In the genomic region with DNA sequence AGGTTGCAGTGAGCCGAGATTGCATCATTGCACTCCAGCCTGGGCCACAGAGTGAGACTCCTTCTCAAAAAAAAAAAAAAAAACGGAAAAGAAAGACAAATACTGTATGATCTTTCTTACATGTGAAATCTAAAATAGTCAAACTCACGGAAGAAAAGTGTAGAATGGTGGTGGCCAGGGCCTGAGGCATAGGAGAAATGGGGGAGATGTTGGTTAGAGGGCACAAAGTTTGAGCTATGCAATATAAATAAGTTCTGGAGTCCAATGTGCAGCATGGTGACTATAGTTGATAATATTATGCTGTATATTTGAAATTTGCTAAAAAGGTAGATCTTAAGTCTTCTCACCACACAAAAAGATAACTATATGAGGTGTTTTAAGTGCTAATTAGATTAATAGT, we compare ENCODE assay signal across 29 cellular contexts. TPM values are rescaled to one million over a fixed set of nuclear protein-coding genes. Genes with fewer than 3 reads are reported as not detected.
A peak's percentile ranks its signal among the peaks of the same experiment; 100 is the strongest.
DNase-seq lines count a peak whose midpoint lies in the region; ATAC-seq, FAIRE-seq and TF ChIP-seq lines count a peak whose summit lies in the region.
"Had no signal": no experiment of that assay in that cellular context is flagged by ENCODE, and none has a peak within 500 bp of the region (broad histone marks: within the 10 kb centered on the region; RNA-seq: fewer than 3 reads in every experiment).

No MANE protein-coding gene starts in this region.

- POLR2A ChIA-PET in A549 (lab: Yijun Ruan, JAX) = no interaction called here

- H3K27ac ChIP-seq in A549 = peak overlapping the region; percentile 27 to 90; a peak in 3 of 6 replicates
- peak overlapping the region; percentile 84 for H3K27ac ChIP-seq in liver (ENCODE audit: low read depth in 1 of 2, low read length in 2 of 2)
- H3K27ac ChIP-seq: 22Rv1, BLaER1 had no signal

- CTCF ChIA-PET in A549 (lab: Yijun Ruan, JAX) = interaction anchor here (1.1 kb wide), 1 partner anchor 40 kb away, joined by 3 read pairs; no protein-coding TSS in a partner anchor

- DNase-seq in A549 (ENCODE audit: low read depth in 1 of 2, low spot score in 1 of 2) (no peak), T-helper 17 cell (no peak), GM19238 (ENCODE audit: insufficient read length, low spot score) (no peak)
- DNase-seq: ACHN; BE2C; C1 segment of cervical spinal cord; CD4-positive, alpha-beta memory T cell; CD4-positive, CD25-positive, alpha-beta regulatory T cell; CD8-positive, alpha-beta memory T cell; COR-L47; DMS 273 treated with DMSO at 0.1 percent for 48 hours; DMS153; DMS53; DMS79; DND-41; EL; GDM1 had no signal

- TF ChIP-seq CTCF in A549 (IDR thresholded peaks at IDR 0.05) = no peak
- no peak for TF ChIP-seq CTCF in liver (IDR thresholded peaks at IDR 0.05; ENCODE audit: low read depth, low read length, missing input control)

- peaks cover 2% of the 10 kb centered on the region for H3K4me1 Mint-ChIP-seq in T-helper 17 cell
- H3K4me1 Mint-ChIP-seq: CD4-positive, CD25-positive, alpha-beta regulatory T cell; CD8-positive, alpha-beta memory T cell had no signal

- TF ChIP-seq RAD21 in A549 (conservative IDR thresholded peaks at IDR 0.05 in 1 of 2, IDR thresholded peaks at IDR 0.05 in 1 of 2) (no peak), liver (IDR thresholded peaks at IDR 0.05) (no peak)

- no peak for FAIRE-seq in A549 (lab: Jason Lieb, UNC)
- FAIRE-seq: GM12878, GM12892, GM18507, GM19239 had no signal

- ATAC-seq in A549 = no peak
- ATAC-seq in T-helper 17 cell = no peak
- ATAC-seq: GM12878 had no signal

- no peak overlapping the region for H3K27ac Mint-ChIP-seq in T-helper 17 cell
- H3K27ac Mint-ChIP-seq: CD14-positive monocyte; CD4-positive, CD25-positive, alpha-beta regulatory T cell; CD8-positive, alpha-beta memory T cell had no signal

- no peak overlapping the region for H3K4me3 ChIP-seq in A549
- peak overlapping the region in 2 of 3 donors; percentile 23 to 26 for H3K4me3 ChIP-seq in liver (ENCODE audit: low read depth in 1 of 3, low read length in 3 of 3)
- H3K4me3 ChIP-seq: BLaER1, GM12878 had no signal

- H3K4me2 ChIP-seq in A549 = no peak overlapping the region
- H3K4me2 ChIP-seq: BLaER1 had no signal

- no peak for TF ChIP-seq POLR2A in A549 (IDR thresholded peaks at IDR 0.05; ENCODE audit: low read length)

- H3K9ac ChIP-seq in liver (ENCODE audit: low read depth in 1 of 2, low read length in 2 of 2) = no peak overlapping the region
- H3K9ac ChIP-seq: BLaER1 had no signal

- H3K9me3 ChIP-seq in A549 (no peaks in the 10 kb centered on the region), liver (ENCODE audit: control insufficient read depth in 4 of 4, low read length in 3 of 4) (no peaks in the 10 kb centered on the region), T-helper 17 cell (ENCODE audit: control insufficient read depth, low read length, poor library complexity, severe bottlenecking) (no peaks in the 10 kb centered on the region)
- H3K9me3 ChIP-seq: BE2C, BLaER1 had no signal

- 68% methylated on average over 3 of the region's 3 CpGs for WGBS in A549 (ENCODE audit: missing lambda C conversion rate)
- 42% methylated on average over 3 of the region's 3 CpGs for WGBS in liver

- no peak overlapping the region for H3K4me3 Mint-ChIP-seq in T-helper 17 cell
- H3K4me3 Mint-ChIP-seq: CD14-positive monocyte; CD4-positive, alpha-beta memory T cell; CD4-positive, CD25-positive, alpha-beta regulatory T cell; CD8-positive, alpha-beta memory T cell had no signal

- H3K36me3 Mint-ChIP-seq in T-helper 17 cell (ENCODE audit: low read depth) = peaks cover 2% of the 10 kb centered on the region
- H3K36me3 Mint-ChIP-seq: CD14-positive monocyte; CD4-positive, alpha-beta memory T cell; CD4-positive, CD25-positive, alpha-beta regulatory T cell; CD8-positive, alpha-beta memory T cell had no signal

- H3K27me3 ChIP-seq in liver (ENCODE audit: control insufficient read depth in 4 of 4, insufficient read depth in 4 of 4, low read length in 3 of 4) = no peaks in the 10 kb centered on the region
- H3K27me3 ChIP-seq: BLaER1 had no signal

- TF ChIP-seq EP300 in A549 (IDR thresholded peaks at IDR 0.05) = no peak

- H3K4me1 ChIP-seq in A549 (peaks cover 65% of the 10 kb centered on the region), liver (ENCODE audit: control insufficient read depth in 4 of 4, insufficient read depth in 4 of 4, low read length in 3 of 4) (peaks cover 5 to 61% (median 48%) of the 10 kb centered on the region in 4 donors)
- H3K4me1 ChIP-seq: BE2C, BLaER1 had no signal

- peaks cover 0 to 35% (median 21%) of the 10 kb centered on the region in 4 donors for H3K36me3 ChIP-seq in liver (ENCODE audit: control insufficient read depth in 4 of 4, insufficient read depth in 3 of 4, low read depth in 1 of 4, low read length in 3 of 4)
- H3K36me3 ChIP-seq: BE2C, BLaER1 had no signal

- peaks cover 48% of the 10 kb centered on the region for H3K27me3 Mint-ChIP-seq in T-helper 17 cell

TF ChIP-seq in A549, 52 proteins besides CTCF, POLR2A, EP300 and RAD21 (continues in another document):
- TF ChIP-seq RARB (CRISPR knock-in tag; IDR thresholded peaks at IDR 0.05) (no peak), CBX8 (IDR thresholded peaks at IDR 0.05) (no peak), PHF8 (IDR thresholded peaks at IDR 0.05; ENCODE audit: borderline replicate concordance, low read depth) (no peak), ZC3H11A (IDR thresholded peaks at IDR 0.05) (no peak), TP53 (CRISPR knock-in tag; IDR thresholded peaks at IDR 0.05) (no peak), CHD2 (IDR thresholded peaks at IDR 0.05; ENCODE audit: low read length, partially characterized antibody) (no peak), FOSB (CRISPR knock-in tag; IDR thresholded peaks at IDR 0.05) (no peak), RCOR1 (IDR thresholded peaks at IDR 0.05; ENCODE audit: low read depth, low read length) (no peak)
- TF ChIP-seq, protein P1, sequence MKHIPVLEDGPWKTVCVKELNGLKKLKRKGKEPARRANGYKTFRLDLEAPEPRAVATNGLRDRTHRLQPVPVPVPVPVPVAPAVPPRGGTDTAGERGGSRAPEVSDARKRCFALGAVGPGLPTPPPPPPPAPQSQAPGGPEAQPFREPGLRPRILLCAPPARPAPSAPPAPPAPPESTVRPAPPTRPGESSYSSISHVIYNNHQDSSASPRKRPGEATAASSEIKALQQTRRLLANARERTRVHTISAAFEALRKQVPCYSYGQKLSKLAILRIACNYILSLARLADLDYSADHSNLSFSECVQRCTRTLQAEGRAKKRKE (CRISPR knock-in tag; IDR thresholded peaks at IDR 0.05; ENCODE audit: low read depth) = no peak

TF ChIP-seq in liver, 16 proteins besides CTCF, POLR2A, EP300 and RAD21 (continues in another document):
- peak; percentile 88 to 89 for TF ChIP-seq HNF4A (conservative IDR thresholded peaks at IDR 0.05)
- TF ChIP-seq JUND (IDR thresholded peaks at IDR 0.05) = peak in 1 of 2 donors; percentile 52
- no peak for TF ChIP-seq GABPA (IDR thresholded peaks at IDR 0.05 in 1 of 2, conservative IDR thresholded peaks at IDR 0.05 in 1 of 2)
- TF ChIP-seq, protein P2, sequence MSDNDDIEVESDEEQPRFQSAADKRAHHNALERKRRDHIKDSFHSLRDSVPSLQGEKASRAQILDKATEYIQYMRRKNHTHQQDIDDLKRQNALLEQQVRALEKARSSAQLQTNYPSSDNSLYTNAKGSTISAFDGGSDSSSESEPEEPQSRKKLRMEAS (IDR thresholded peaks at IDR 0.05) = peak; percentile 42
- peak; percentile 13 for TF ChIP-seq TAF1 (conservative IDR thresholded peaks at IDR 0.05)
- TF ChIP-seq NR2F2 (IDR thresholded peaks at IDR 0.05) = no peak
- TF ChIP-seq YY1 (IDR thresholded peaks at IDR 0.05) = peak; percentile 61
- peak in 1 of 2 donors; percentile 63 for TF ChIP-seq RXRA (IDR thresholded peaks at IDR 0.05)
- TF ChIP-seq FOXA1 (IDR thresholded peaks at IDR 0.05) = no peak
- no peak for TF ChIP-seq EGR1 (IDR thresholded peaks at IDR 0.05; ENCODE audit: low read depth in 2 of 2)
- peak; percentile 56 for TF ChIP-seq SP1 (IDR thresholded peaks at IDR 0.05)
- TF ChIP-seq FOXA2 (IDR thresholded peaks at IDR 0.05) = no peak

RNA-seq across cellular contexts. Expression of a gene that starts 1.3 kb away (rescaled TPM):
- polyA plus RNA-seq in A549 (2011; rRNA removed) = 130 and 166 TPM in 2 replicates
- polyA plus RNA-seq in A549 (2012; cell fraction: cytosol; rRNA removed) = 12.8 and 13.4 TPM in 2 replicates
- polyA plus RNA-seq in A549 (2012; cell fraction: nucleus; rRNA removed) = 9.1 and 12.6 TPM in 2 replicates
- polyA plus RNA-seq in A549 (2017; fragmentation: RNase III; extraction: RNeasy Plus Mini Kit Qiagen cat#74134 plus additional on column Dnase treatment) = 6.6 to 10.2 TPM (median 9.0 TPM) in 3 replicates
- polyA minus RNA-seq in A549 (2011; rRNA and poly(A)+ RNA removed) = 40.9 and 57.5 TPM in 2 replicates
- over 10,000 TPM; 12,179 to 25,210 TPM for total RNA-seq in liver
- over 10,000 TPM in 1 of 2 donors, 1,000 to 10,000 TPM in 1; 8,747 to 16,618 TPM for polyA plus RNA-seq in liver
- not detected for total RNA-seq in T-helper 17 cell
- total RNA-seq: A172; A673; CD4-positive, alpha-beta memory T cell; CD4-positive, CD25-positive, alpha-beta regulatory T cell; CD8-positive, alpha-beta memory T cell; Daoy; G401 had no signal
- polyA plus RNA-seq: CD14-positive monocyte; CD4-positive, alpha-beta memory T cell; CD4-positive, CD25-positive, alpha-beta regulatory T cell; CD8-positive, alpha-beta memory T cell; GM12878 had no signal

RNA-seq across cellular contexts. Expression of a gene that starts 20.6 kb away (rescaled TPM):
- polyA plus RNA-seq in A549 (2011; rRNA removed) (132 and 157 TPM in 2 replicates), A549 (2017; fragmentation: RNase III; extraction: RNeasy Plus Mini Kit Qiagen cat#74134 plus additional on column Dnase treatment) (3.2 to 4.8 TPM (median 4.3 TPM) in 3 replicates), liver (over 10,000 TPM in 1 of 2 donors, 1,000 to 10,000 TPM in 1; 7,404 to 18,576 TPM)
- 10.0 and 12.1 TPM in 2 replicates for polyA plus RNA-seq in A549 (2012; cell fraction: cytosol; rRNA removed)
- polyA plus RNA-seq in A549 (2012; cell fraction: nucleus; rRNA removed) = 4.1 and 4.3 TPM in 2 replicates
- 29.8 and 45.3 TPM in 2 replicates for polyA minus RNA-seq in A549 (2011; rRNA and poly(A)+ RNA removed)
- total RNA-seq in liver (over 10,000 TPM; 11,566 to 20,700 TPM), T-helper 17 cell (not detected)
- total RNA-seq: A172; A673; CD4-positive, alpha-beta memory T cell; CD4-positive, CD25-positive, alpha-beta regulatory T cell; CD8-positive, alpha-beta memory T cell; Daoy; G401 had no signal
- polyA plus RNA-seq: CD14-positive monocyte; CD4-positive, alpha-beta memory T cell; CD4-positive, CD25-positive, alpha-beta regulatory T cell; CD8-positive, alpha-beta memory T cell; GM12878 had no signal

RNA-seq across cellular contexts. Expression of a gene that starts 29.1 kb away (rescaled TPM):
- polyA plus RNA-seq in A549 (2011; rRNA removed) = 169 and 198 TPM in 2 replicates
- polyA plus RNA-seq in A549 (2012; cell fraction: cytosol; rRNA removed) = 16.9 and 23.8 TPM in 2 replicates
- 16.8 and 20.0 TPM in 2 replicates for polyA plus RNA-seq in A549 (2012; cell fraction: nucleus; rRNA removed)
- polyA plus RNA-seq in A549 (2017; fragmentation: RNase III; extraction: RNeasy Plus Mini Kit Qiagen cat#74134 plus additional on column Dnase treatment) = 7.6 to 13.8 TPM (median 7.8 TPM) in 3 replicates
- 60.1 and 77.9 TPM in 2 replicates for polyA minus RNA-seq in A549 (2011; rRNA and poly(A)+ RNA removed)
- total RNA-seq in liver = over 10,000 TPM; 11,744 to 21,431 TPM
- polyA plus RNA-seq in liver = over 10,000 TPM; 11,318 to 19,021 TPM
- total RNA-seq in T-helper 17 cell = not detected
- total RNA-seq: A172; A673; CD4-positive, alpha-beta memory T cell; CD4-positive, CD25-positive, alpha-beta regulatory T cell; CD8-positive, alpha-beta memory T cell; Daoy; G401 had no signal
- polyA plus RNA-seq: CD14-positive monocyte; CD4-positive, alpha-beta memory T cell; CD4-positive, CD25-positive, alpha-beta regulatory T cell; CD8-positive, alpha-beta memory T cell had no signal

RNA-seq across cellular contexts. Expression of a gene that starts 41.7 kb away (rescaled TPM):
- polyA plus RNA-seq in A549 (2011; rRNA removed) (120 and 123 TPM in 2 replicates), A549 (2017; fragmentation: RNase III; extraction: RNeasy Plus Mini Kit Qiagen cat#74134 plus additional on column Dnase treatment) (50.4 to 52.0 TPM (median 50.4 TPM) in 3 replicates), liver (10 to 100 TPM; 27.2 to 31.3 TPM)
- polyA plus RNA-seq in A549 (2012; cell fraction: cytosol; rRNA removed) = 44.9 and 55.6 TPM in 2 replicates
- 33.0 and 41.6 TPM in 2 replicates for polyA plus RNA-seq in A549 (2012; cell fraction: nucleus; rRNA removed)
- polyA minus RNA-seq in A549 (2011; rRNA and poly(A)+ RNA removed) = 78.3 and 96.3 TPM in 2 replicates
- total RNA-seq in liver (10 to 100 TPM; 28.4 to 51.5 TPM), T-helper 17 cell (10 to 100 TPM; 42.5 to 49.7 TPM)

Comparison
In these comparisons a context has a peak if more than half of its experiments do, and no peak if none do; other contexts are left out.
1. RNA of a gene that starts 1.3 kb away (total RNA-seq): 12,179 to 25,210 TPM in liver; not detected in T-helper 17 cell; every median in the first group is over 1,000 times any median in the second.
2. RNA of a gene that starts 20.6 kb away (total RNA-seq): 11,566 to 20,700 TPM in liver; not detected in T-helper 17 cell; every median in the first group is over 1,000 times any median in the second.
3. RNA of a gene that starts 29.1 kb away (total RNA-seq): 11,744 to 21,431 TPM in liver; not detected in T-helper 17 cell; every median in the first group is over 1,000 times any median in the second.